1 cellular context compared by ENCODE assay signal in the genomic region with DNA sequence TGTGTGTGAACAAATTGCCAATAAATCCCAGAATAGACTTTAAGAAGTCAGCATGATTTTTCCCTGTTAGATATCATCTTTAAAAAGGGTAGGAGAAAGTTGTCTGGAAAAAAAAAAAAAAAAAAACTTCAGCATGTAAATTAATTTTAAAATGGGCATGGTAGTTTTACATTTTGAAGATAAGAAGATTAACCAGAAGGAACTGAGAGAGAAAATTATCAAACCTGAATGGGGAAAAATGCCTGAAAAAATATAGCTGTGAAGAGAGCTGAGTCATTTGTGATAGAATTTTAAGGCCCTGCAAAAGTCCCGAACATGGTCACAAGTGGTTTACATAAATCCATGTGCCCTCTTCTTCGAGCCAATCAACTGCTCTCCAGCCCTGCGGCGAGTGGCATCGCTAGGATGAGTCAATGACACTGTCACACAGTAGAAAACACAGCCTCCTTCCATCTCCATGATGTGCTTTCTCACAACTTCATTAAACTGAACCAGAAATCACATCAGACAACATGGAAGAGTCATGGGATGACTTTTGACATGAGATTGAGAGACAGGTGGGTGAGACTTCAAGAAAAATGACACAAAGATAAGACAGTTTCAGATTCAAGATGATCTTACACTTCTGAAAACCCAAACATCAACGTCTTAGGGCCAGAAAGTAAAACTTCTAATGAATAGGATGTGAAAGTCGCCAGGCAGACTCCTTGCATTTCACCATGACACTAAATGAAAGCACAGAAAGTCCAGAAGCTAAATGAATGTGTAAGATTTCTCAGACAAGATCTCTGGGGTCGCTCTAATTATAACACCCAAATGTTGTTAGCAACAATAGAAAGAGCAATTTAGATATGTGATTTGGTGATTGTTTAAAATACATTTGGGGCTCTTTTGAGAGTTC.
TF ChIP-seq lines count a peak whose summit lies in the region.

No MANE protein-coding gene starts in this region.

TF ChIP-seq in GM12878, 131 proteins besides CTCF, POLR2A, EP300 and RAD21 (continued from another document and continues in another):
- TF ChIP-seq, protein P1, sequence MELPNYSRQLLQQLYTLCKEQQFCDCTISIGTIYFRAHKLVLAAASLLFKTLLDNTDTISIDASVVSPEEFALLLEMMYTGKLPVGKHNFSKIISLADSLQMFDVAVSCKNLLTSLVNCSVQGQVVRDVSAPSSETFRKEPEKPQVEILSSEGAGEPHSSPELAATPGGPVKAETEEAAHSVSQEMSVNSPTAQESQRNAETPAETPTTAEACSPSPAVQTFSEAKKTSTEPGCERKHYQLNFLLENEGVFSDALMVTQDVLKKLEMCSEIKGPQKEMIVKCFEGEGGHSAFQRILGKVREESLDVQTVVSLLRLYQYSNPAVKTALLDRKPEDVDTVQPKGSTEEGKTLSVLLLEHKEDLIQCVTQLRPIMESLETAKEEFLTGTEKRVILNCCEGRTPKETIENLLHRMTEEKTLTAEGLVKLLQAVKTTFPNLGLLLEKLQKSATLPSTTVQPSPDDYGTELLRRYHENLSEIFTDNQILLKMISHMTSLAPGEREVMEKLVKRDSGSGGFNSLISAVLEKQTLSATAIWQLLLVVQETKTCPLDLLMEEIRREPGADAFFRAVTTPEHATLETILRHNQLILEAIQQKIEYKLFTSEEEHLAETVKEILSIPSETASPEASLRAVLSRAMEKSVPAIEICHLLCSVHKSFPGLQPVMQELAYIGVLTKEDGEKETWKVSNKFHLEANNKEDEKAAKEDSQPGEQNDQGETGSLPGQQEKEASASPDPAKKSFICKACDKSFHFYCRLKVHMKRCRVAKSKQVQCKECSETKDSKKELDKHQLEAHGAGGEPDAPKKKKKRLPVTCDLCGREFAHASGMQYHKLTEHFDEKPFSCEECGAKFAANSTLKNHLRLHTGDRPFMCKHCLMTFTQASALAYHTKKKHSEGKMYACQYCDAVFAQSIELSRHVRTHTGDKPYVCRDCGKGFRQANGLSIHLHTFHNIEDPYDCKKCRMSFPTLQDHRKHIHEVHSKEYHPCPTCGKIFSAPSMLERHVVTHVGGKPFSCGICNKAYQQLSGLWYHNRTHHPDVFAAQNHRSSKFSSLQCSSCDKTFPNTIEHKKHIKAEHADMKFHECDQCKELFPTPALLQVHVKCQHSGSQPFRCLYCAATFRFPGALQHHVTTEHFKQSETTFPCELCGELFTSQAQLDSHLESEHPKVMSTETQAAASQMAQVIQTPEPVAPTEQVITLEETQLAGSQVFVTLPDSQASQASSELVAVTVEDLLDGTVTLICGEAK (IDR thresholded peaks at IDR 0.05; ENCODE audit: borderline replicate concordance): peak; percentile 70; the same call in 1 of the 2 replicates
- TF ChIP-seq BMI1 (IDR thresholded peaks at IDR 0.05; ENCODE audit: borderline replicate concordance) (peak; percentile 63; the same call in 1 of the 2 replicates), STAT1 (conservative IDR thresholded peaks at IDR 0.05) (no peak), SIN3A (IDR thresholded peaks at IDR 0.05; ENCODE audit: low read depth, low read length) (no peak), PAX8 (IDR thresholded peaks at IDR 0.05) (no peak), RBBP5 (conservative IDR thresholded peaks at IDR 0.05) (no peak), NRF1 (conservative IDR thresholded peaks at IDR 0.05; ENCODE audit: low read depth, low read length) (no peak), LARP7 (IDR thresholded peaks at IDR 0.05) (no peak), IKZF1 (conservative IDR thresholded peaks at IDR 0.05) (peak; percentile 90), CHD1 (IDR thresholded peaks at IDR 0.05; ENCODE audit: low read depth, low read length) (no peak), FOXK2 (IDR thresholded peaks at IDR 0.05) (no peak; the same call in 1 of the 2 replicates), CBFB (IDR thresholded peaks at IDR 0.05; ENCODE audit: low read depth) (peak; percentile 60; the same call in 1 of the 2 replicates), HDAC6 (IDR thresholded peaks at IDR 0.05; ENCODE audit: unreplicated experiment) (no peak), MXI1 (IDR thresholded peaks at IDR 0.05; ENCODE audit: low read depth, low read length) (peak; percentile 37; the same call in 1 of the 2 replicates), TARDBP (IDR thresholded peaks at IDR 0.05; ENCODE audit: borderline replicate concordance) (no peak), ATF7 (IDR thresholded peaks at IDR 0.05; ENCODE audit: low read depth) (peak; percentile 96), BACH1 (IDR thresholded peaks at IDR 0.05; ENCODE audit: borderline replicate concordance) (peak; percentile 76; the same call in 1 of the 2 replicates), NBN (IDR thresholded peaks at IDR 0.05) (peak; percentile 89), CBX5 (IDR thresholded peaks at IDR 0.05; ENCODE audit: low read depth) (peak; percentile 86), ASH2L (IDR thresholded peaks at IDR 0.05; ENCODE audit: borderline replicate concordance, low read depth) (no peak), SUZ12 (IDR thresholded peaks at IDR 0.05; ENCODE audit: unreplicated experiment) (no peak), NR2F1 (conservative IDR thresholded peaks at IDR 0.05) (peak; percentile 77), BCL11A (IDR thresholded peaks at IDR 0.05; ENCODE audit: low read depth, low read length) (peak; percentile 92), IRF4 (IDR thresholded peaks at IDR 0.05; ENCODE audit: low read depth, low read length) (peak; percentile 91), TCF3 (IDR thresholded peaks at IDR 0.05; ENCODE audit: borderline replicate concordance, insufficient read depth, low read depth, low read length) (peak; percentile 73; the same call in 1 of the 2 replicates), TCF7 (IDR thresholded peaks at IDR 0.05; ENCODE audit: borderline replicate concordance) (peak; percentile 71; the same call in 1 of the 2 replicates), ZNF274 (IDR thresholded peaks at IDR 0.05; ENCODE audit: insufficient read depth, insufficient read length) (no peak), KDM1A (IDR thresholded peaks at IDR 0.05; ENCODE audit: borderline replicate concordance) (no peak), SMC3 (IDR thresholded peaks at IDR 0.05; ENCODE audit: borderline replicate concordance, low read length) (peak; percentile 24; the same call in 1 of the 2 replicates), CHD2 (IDR thresholded peaks at IDR 0.05; ENCODE audit: borderline replicate concordance, low read depth, low read length) (peak; percentile 73; the same call in 1 of the 2 replicates), NFYA (IDR thresholded peaks at IDR 0.05; ENCODE audit: borderline replicate concordance, low read depth, low read length) (no peak), SP1 (IDR thresholded peaks at IDR 0.05; ENCODE audit: low read depth, low read length) (no peak), TAF1 (IDR thresholded peaks at IDR 0.05; ENCODE audit: borderline replicate concordance, low read depth, low read length) (no peak), JUND (IDR thresholded peaks at IDR 0.05; ENCODE audit: low read depth, low read length) (peak; percentile 54; the same call in 1 of the 2 replicates), ESRRA (IDR thresholded peaks at IDR 0.05; ENCODE audit: low read length) (no peak)
- TF ChIP-seq, protein P2, sequence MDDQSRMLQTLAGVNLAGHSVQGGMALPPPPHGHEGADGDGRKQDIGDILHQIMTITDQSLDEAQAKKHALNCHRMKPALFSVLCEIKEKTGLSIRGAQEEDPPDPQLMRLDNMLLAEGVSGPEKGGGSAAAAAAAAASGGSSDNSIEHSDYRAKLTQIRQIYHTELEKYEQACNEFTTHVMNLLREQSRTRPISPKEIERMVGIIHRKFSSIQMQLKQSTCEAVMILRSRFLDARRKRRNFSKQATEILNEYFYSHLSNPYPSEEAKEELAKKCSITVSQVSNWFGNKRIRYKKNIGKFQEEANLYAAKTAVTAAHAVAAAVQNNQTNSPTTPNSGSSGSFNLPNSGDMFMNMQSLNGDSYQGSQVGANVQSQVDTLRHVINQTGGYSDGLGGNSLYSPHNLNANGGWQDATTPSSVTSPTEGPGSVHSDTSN (IDR thresholded peaks at IDR 0.05; ENCODE audit: insufficient replicate concordance, low read depth, low read length): peak; percentile 87
- TF ChIP-seq, protein P3, sequence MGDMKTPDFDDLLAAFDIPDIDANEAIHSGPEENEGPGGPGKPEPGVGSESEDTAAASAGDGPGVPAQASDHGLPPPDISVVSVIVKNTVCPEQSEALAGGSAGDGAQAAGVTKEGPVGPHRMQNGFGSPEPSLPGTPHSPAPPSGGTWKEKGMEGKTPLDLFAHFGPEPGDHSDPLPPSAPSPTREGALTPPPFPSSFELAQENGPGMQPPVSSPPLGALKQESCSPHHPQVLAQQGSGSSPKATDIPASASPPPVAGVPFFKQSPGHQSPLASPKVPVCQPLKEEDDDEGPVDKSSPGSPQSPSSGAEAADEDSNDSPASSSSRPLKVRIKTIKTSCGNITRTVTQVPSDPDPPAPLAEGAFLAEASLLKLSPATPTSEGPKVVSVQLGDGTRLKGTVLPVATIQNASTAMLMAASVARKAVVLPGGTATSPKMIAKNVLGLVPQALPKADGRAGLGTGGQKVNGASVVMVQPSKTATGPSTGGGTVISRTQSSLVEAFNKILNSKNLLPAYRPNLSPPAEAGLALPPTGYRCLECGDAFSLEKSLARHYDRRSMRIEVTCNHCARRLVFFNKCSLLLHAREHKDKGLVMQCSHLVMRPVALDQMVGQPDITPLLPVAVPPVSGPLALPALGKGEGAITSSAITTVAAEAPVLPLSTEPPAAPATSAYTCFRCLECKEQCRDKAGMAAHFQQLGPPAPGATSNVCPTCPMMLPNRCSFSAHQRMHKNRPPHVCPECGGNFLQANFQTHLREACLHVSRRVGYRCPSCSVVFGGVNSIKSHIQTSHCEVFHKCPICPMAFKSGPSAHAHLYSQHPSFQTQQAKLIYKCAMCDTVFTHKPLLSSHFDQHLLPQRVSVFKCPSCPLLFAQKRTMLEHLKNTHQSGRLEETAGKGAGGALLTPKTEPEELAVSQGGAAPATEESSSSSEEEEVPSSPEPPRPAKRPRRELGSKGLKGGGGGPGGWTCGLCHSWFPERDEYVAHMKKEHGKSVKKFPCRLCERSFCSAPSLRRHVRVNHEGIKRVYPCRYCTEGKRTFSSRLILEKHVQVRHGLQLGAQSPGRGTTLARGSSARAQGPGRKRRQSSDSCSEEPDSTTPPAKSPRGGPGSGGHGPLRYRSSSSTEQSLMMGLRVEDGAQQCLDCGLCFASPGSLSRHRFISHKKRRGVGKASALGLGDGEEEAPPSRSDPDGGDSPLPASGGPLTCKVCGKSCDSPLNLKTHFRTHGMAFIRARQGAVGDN (IDR thresholded peaks at IDR 0.05): peak; percentile 81
- TF ChIP-seq, protein P4, sequence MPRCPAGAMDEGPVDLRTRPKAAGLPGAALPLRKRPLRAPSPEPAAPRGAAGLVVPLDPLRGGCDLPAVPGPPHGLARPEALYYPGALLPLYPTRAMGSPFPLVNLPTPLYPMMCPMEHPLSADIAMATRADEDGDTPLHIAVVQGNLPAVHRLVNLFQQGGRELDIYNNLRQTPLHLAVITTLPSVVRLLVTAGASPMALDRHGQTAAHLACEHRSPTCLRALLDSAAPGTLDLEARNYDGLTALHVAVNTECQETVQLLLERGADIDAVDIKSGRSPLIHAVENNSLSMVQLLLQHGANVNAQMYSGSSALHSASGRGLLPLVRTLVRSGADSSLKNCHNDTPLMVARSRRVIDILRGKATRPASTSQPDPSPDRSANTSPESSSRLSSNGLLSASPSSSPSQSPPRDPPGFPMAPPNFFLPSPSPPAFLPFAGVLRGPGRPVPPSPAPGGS (IDR thresholded peaks at IDR 0.05; ENCODE audit: borderline replicate concordance, insufficient read depth, low read depth, low read length, poor library complexity, severe bottlenecking): peak; percentile 93
- TF ChIP-seq, protein P5, sequence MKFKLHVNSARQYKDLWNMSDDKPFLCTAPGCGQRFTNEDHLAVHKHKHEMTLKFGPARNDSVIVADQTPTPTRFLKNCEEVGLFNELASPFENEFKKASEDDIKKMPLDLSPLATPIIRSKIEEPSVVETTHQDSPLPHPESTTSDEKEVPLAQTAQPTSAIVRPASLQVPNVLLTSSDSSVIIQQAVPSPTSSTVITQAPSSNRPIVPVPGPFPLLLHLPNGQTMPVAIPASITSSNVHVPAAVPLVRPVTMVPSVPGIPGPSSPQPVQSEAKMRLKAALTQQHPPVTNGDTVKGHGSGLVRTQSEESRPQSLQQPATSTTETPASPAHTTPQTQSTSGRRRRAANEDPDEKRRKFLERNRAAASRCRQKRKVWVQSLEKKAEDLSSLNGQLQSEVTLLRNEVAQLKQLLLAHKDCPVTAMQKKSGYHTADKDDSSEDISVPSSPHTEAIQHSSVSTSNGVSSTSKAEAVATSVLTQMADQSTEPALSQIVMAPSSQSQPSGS (IDR thresholded peaks at IDR 0.05; ENCODE audit: low read length): peak; percentile 99
- TF ChIP-seq, protein P6, sequence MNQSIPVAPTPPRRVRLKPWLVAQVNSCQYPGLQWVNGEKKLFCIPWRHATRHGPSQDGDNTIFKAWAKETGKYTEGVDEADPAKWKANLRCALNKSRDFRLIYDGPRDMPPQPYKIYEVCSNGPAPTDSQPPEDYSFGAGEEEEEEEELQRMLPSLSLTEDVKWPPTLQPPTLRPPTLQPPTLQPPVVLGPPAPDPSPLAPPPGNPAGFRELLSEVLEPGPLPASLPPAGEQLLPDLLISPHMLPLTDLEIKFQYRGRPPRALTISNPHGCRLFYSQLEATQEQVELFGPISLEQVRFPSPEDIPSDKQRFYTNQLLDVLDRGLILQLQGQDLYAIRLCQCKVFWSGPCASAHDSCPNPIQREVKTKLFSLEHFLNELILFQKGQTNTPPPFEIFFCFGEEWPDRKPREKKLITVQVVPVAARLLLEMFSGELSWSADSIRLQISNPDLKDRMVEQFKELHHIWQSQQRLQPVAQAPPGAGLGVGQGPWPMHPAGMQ (IDR thresholded peaks at IDR 0.05; ENCODE audit: borderline replicate concordance): no peak
- TF ChIP-seq, protein P7, sequence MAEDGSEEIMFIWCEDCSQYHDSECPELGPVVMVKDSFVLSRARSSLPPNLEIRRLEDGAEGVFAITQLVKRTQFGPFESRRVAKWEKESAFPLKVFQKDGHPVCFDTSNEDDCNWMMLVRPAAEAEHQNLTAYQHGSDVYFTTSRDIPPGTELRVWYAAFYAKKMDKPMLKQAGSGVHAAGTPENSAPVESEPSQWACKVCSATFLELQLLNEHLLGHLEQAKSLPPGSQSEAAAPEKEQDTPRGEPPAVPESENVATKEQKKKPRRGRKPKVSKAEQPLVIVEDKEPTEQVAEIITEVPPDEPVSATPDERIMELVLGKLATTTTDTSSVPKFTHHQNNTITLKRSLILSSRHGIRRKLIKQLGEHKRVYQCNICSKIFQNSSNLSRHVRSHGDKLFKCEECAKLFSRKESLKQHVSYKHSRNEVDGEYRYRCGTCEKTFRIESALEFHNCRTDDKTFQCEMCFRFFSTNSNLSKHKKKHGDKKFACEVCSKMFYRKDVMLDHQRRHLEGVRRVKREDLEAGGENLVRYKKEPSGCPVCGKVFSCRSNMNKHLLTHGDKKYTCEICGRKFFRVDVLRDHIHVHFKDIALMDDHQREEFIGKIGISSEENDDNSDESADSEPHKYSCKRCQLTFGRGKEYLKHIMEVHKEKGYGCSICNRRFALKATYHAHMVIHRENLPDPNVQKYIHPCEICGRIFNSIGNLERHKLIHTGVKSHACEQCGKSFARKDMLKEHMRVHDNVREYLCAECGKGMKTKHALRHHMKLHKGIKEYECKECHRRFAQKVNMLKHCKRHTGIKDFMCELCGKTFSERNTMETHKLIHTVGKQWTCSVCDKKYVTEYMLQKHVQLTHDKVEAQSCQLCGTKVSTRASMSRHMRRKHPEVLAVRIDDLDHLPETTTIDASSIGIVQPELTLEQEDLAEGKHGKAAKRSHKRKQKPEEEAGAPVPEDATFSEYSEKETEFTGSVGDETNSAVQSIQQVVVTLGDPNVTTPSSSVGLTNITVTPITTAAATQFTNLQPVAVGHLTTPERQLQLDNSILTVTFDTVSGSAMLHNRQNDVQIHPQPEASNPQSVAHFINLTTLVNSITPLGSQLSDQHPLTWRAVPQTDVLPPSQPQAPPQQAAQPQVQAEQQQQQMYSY (CRISPR knock-in tag; IDR thresholded peaks at IDR 0.05): no peak
- TF ChIP-seq, protein P8, sequence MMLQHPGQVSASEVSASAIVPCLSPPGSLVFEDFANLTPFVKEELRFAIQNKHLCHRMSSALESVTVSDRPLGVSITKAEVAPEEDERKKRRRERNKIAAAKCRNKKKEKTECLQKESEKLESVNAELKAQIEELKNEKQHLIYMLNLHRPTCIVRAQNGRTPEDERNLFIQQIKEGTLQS (IDR thresholded peaks at IDR 0.05; ENCODE audit: borderline replicate concordance, extremely low read depth, low read depth, low read length): no peak
